In genomic region chr22:23790819-23791736, GRCh38 we compare ENCODE assay signal across 16 cellular contexts. TPM values are rescaled to one million over a fixed set of nuclear protein-coding genes. Genes with fewer than 3 reads are reported as not detected.
A peak's percentile ranks its signal among the peaks of the same experiment; 100 is the strongest.
DNase-seq lines count a peak whose midpoint lies in the region; ATAC-seq and TF ChIP-seq lines count a peak whose summit lies in the region.
"Had no signal": no experiment of that assay in that cellular context is flagged by ENCODE, and none has a peak within 500 bp of the region (broad histone marks: within the 10 kb centered on the region; RNA-seq: fewer than 3 reads in every experiment).

No MANE protein-coding gene starts in this region.

- H3K27me3 ChIP-seq in AG04450 (ENCODE audit: control insufficient read depth, insufficient read depth, low read length) (no peaks in the 10 kb centered on the region), muscle layer of colon (ENCODE audit: control insufficient read depth in 1 of 2, insufficient read depth in 2 of 2, low read length in 2 of 2) (no peaks in the 10 kb centered on the region)
- no peaks in the 10 kb centered on the region for H3K27me3 ChIP-seq in CD4-positive, alpha-beta memory T cell (ENCODE audit: insufficient read depth, low read length)
- H3K27me3 ChIP-seq: ascending aorta, upper lobe of left lung had no signal

- H3K9ac ChIP-seq in muscle layer of colon (ENCODE audit: low read length) = no peak overlapping the region

- ATAC-seq in GM21619 (IDR thresholded peaks at IDR 0.05; ENCODE audit: unreplicated experiment) (no peak), GM21390 (IDR thresholded peaks at IDR 0.05; ENCODE audit: unreplicated experiment) (no peak)
- ATAC-seq: natural killer cell had no signal

- H3K36me3 Mint-ChIP-seq in CD4-positive, alpha-beta memory T cell = peaks cover 14 to 45% of the 10 kb centered on the region in 2 donors

- TF ChIP-seq CTCF in AG04450 (IDR thresholded peaks at IDR 0.05; ENCODE audit: low read depth, low read length) (no peak), HEK293 (tag by site-specific recombination; IDR thresholded peaks at IDR 0.05) (no peak)

- no peak overlapping the region for H3K27ac Mint-ChIP-seq in CD4-positive, alpha-beta memory T cell
- H3K27ac Mint-ChIP-seq: natural killer cell had no signal

- intact Hi-C loops in CD4-positive, alpha-beta memory T cell (cut with micrococcal nuclease) = no loop called here

- H3K4me1 ChIP-seq in HEK293 (ENCODE audit: control insufficient read depth, insufficient read depth, low read length) (peaks cover 9% of the 10 kb centered on the region), muscle layer of colon (ENCODE audit: insufficient read depth, low read length) (peaks cover 48% of the 10 kb centered on the region)
- peaks cover 34% of the 10 kb centered on the region for H3K4me1 ChIP-seq in CD4-positive, alpha-beta memory T cell (ENCODE audit: insufficient read depth, low read length)

- no peaks in the 10 kb centered on the region for H3K27me3 Mint-ChIP-seq in CD4-positive, alpha-beta memory T cell

- POLR2A ChIA-PET in AG04450 (lab: Yijun Ruan, JAX) (no interaction called here), HEK293 (lab: Yijun Ruan, JAX) (no interaction called here)
- POLR2A ChIA-PET in CD4-positive, alpha-beta memory T cell (lab: Charles Lee; ENCODE audit: partially characterized antibody) = no interaction called here

- H3K4me3 ChIP-seq in AG04450 (ENCODE audit: low read depth, low read length) = no peak overlapping the region
- no peak overlapping the region for H3K4me3 ChIP-seq in HEK293 (ENCODE audit: low read depth, low read length)
- H3K4me3 ChIP-seq in muscle layer of colon (ENCODE audit: low read depth in 1 of 2, low read length in 2 of 2) = no peak overlapping the region
- no peak overlapping the region for H3K4me3 ChIP-seq in CD4-positive, alpha-beta memory T cell (ENCODE audit: low read length in 2 of 2)
- H3K4me3 ChIP-seq: ascending aorta, upper lobe of left lung had no signal

- H3K36me3 ChIP-seq in HEK293 (ENCODE audit: control insufficient read depth in 2 of 2, insufficient read depth in 1 of 2, low read length in 2 of 2) (peaks cover 38 to 56% of the 10 kb centered on the region in 2 experiments), muscle layer of colon (ENCODE audit: insufficient read depth, low read length) (peaks cover 30% of the 10 kb centered on the region)
- H3K36me3 ChIP-seq in CD4-positive, alpha-beta memory T cell (ENCODE audit: insufficient read depth, low read length) = peaks cover 21% of the 10 kb centered on the region

- H3K27ac ChIP-seq in AG04450 (ENCODE audit: low read depth, low read length) (peak overlapping the region; percentile 61), HEK293 (ENCODE audit: extremely low read depth, low read depth, low read length) (0 out of 2 replicates have a peak overlapping the region, but pooled peaks have one; percentile 30), muscle layer of colon (ENCODE audit: low read depth, low read length) (peak overlapping the region; percentile 47)
- no peak overlapping the region for H3K27ac ChIP-seq in CD4-positive, alpha-beta memory T cell (ENCODE audit: low read depth, low read length)
- H3K27ac ChIP-seq: ascending aorta, upper lobe of left lung had no signal

- peaks cover 19 to 47% (median 33%) of the 10 kb centered on the region in 4 donors for H3K4me1 Mint-ChIP-seq in CD4-positive, alpha-beta memory T cell

- H3K9me3 ChIP-seq in AG04450 (ENCODE audit: control insufficient read depth, insufficient read depth, low read length) (no peaks in the 10 kb centered on the region), HEK293 (ENCODE audit: control insufficient read depth, insufficient read depth, low read depth, low read length) (no peaks in the 10 kb centered on the region), muscle layer of colon (ENCODE audit: low read length) (no peaks in the 10 kb centered on the region)
- H3K9me3 ChIP-seq in CD4-positive, alpha-beta memory T cell (ENCODE audit: control insufficient read depth in 1 of 2, low read length in 2 of 2) = no peaks in the 10 kb centered on the region
- H3K9me3 ChIP-seq: ascending aorta, upper lobe of left lung had no signal

- no peak overlapping the region for H3K4me3 Mint-ChIP-seq in CD4-positive, alpha-beta memory T cell
- H3K4me3 Mint-ChIP-seq: natural killer cell had no signal

- CTCF ChIA-PET in AG04450 (lab: Charles Lee) (no interaction called here), HEK293 (lab: Yijun Ruan, JAX) (no interaction called here)
- CTCF ChIA-PET in CD4-positive, alpha-beta memory T cell (lab: Charles Lee; ENCODE audit: partially characterized antibody) = no interaction called here

- H3K9me3 Mint-ChIP-seq in CD4-positive, alpha-beta memory T cell = no peaks in the 10 kb centered on the region
- H3K9me3 Mint-ChIP-seq: natural killer cell had no signal

- DNase-seq in AG04450 (ENCODE audit: low read depth, low spot score) (no peak), epidermal melanocyte (ENCODE audit: insufficient read length, low spot score) (peak; percentile 39), hepatic stellate cell (ENCODE audit: low spot score) (no peak)
- no peak for DNase-seq in CD4-positive, alpha-beta memory T cell
- DNase-seq: GDM1, islet precursor cell, natural killer cell, small intestine, upper lobe of left lung had no signal

TF ChIP-seq in HEK293, 187 proteins besides CTCF, POLR2A, EP300 and RAD21 (continues in another document):
- no peak for TF ChIP-seq ZNF239 (tag by site-specific recombination; IDR thresholded peaks at IDR 0.05)
- TF ChIP-seq ZNF785 (tag by site-specific recombination; IDR thresholded peaks at IDR 0.05) = no peak
- TF ChIP-seq, protein P1, sequence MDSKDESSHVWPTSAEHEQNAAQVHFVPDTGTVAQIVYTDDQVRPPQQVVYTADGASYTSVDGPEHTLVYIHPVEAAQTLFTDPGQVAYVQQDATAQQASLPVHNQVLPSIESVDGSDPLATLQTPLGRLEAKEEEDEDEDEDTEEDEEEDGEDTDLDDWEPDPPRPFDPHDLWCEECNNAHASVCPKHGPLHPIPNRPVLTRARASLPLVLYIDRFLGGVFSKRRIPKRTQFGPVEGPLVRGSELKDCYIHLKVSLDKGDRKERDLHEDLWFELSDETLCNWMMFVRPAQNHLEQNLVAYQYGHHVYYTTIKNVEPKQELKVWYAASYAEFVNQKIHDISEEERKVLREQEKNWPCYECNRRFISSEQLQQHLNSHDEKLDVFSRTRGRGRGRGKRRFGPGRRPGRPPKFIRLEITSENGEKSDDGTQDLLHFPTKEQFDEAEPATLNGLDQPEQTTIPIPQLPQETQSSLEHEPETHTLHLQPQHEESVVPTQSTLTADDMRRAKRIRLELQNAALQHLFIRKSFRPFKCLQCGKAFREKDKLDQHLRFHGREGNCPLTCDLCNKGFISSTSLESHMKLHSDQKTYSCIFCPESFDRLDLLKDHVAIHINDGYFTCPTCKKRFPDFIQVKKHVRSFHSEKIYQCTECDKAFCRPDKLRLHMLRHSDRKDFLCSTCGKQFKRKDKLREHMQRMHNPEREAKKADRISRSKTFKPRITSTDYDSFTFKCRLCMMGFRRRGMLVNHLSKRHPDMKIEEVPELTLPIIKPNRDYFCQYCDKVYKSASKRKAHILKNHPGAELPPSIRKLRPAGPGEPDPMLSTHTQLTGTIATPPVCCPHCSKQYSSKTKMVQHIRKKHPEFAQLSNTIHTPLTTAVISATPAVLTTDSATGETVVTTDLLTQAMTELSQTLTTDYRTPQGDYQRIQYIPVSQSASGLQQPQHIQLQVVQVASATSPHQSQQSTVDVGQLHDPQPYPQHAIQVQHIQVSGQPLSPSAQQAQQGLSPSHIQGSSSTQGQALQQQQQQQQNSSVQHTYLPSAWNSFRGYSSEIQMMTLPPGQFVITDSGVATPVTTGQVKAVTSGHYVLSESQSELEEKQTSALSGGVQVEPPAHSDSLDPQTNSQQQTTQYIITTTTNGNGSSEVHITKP (tag by site-specific recombination; IDR thresholded peaks at IDR 0.05) = no peak
- TF ChIP-seq, protein P2, sequence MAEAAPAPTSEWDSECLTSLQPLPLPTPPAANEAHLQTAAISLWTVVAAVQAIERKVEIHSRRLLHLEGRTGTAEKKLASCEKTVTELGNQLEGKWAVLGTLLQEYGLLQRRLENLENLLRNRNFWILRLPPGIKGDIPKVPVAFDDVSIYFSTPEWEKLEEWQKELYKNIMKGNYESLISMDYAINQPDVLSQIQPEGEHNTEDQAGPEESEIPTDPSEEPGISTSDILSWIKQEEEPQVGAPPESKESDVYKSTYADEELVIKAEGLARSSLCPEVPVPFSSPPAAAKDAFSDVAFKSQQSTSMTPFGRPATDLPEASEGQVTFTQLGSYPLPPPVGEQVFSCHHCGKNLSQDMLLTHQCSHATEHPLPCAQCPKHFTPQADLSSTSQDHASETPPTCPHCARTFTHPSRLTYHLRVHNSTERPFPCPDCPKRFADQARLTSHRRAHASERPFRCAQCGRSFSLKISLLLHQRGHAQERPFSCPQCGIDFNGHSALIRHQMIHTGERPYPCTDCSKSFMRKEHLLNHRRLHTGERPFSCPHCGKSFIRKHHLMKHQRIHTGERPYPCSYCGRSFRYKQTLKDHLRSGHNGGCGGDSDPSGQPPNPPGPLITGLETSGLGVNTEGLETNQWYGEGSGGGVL (tag by site-specific recombination; IDR thresholded peaks at IDR 0.05) = no peak
- no peak for TF ChIP-seq ZNF10 (tag by site-specific recombination; IDR thresholded peaks at IDR 0.05)
- no peak for TF ChIP-seq ZNF843 (tag by site-specific recombination; IDR thresholded peaks at IDR 0.05)

RNA-seq across cellular contexts. Expression of gene SMARCB1, which starts 4.3 kb away (rescaled TPM):
- 155 and 180 TPM in 2 replicates for polyA plus RNA-seq in AG04450 (2011; rRNA removed)
- polyA minus RNA-seq in AG04450 (2011; rRNA and poly(A)+ RNA removed) = 58.8 and 65.3 TPM in 2 replicates
- 10 to 100 TPM; 41.2 to 42.3 TPM for total RNA-seq in CD4-positive, alpha-beta memory T cell
- polyA plus RNA-seq in CD4-positive, alpha-beta memory T cell = 10 to 100 TPM; 36.6 to 46.0 TPM

RNA-seq across cellular contexts. Expression of gene MMP11, which starts 18.4 kb away (rescaled TPM):
- 5.7 and 9.0 TPM in 2 replicates for polyA plus RNA-seq in AG04450 (2011; rRNA removed)
- polyA minus RNA-seq in AG04450 (2011; rRNA and poly(A)+ RNA removed) = 4.7 and 9.7 TPM in 2 replicates
- total RNA-seq in CD4-positive, alpha-beta memory T cell = 1 to 10 TPM in 1 of 2 experiments, under 1 TPM in 1; 0.79 to 1.6 TPM
- polyA plus RNA-seq in CD4-positive, alpha-beta memory T cell = 1 to 10 TPM; 1.0 to 1.1 TPM

RNA-seq across cellular contexts. Expression of gene CHCHD10, which starts 23.3 kb away (rescaled TPM):
- 10.1 and 16.9 TPM in 2 replicates for polyA plus RNA-seq in AG04450 (2011; rRNA removed)
- 14.2 and 34.2 TPM in 2 replicates for polyA minus RNA-seq in AG04450 (2011; rRNA and poly(A)+ RNA removed)
- total RNA-seq in CD4-positive, alpha-beta memory T cell = 10 to 100 TPM; 44.7 to 45.9 TPM
- 10 to 100 TPM; 16.3 to 33.1 TPM for polyA plus RNA-seq in CD4-positive, alpha-beta memory T cell

RNA-seq across cellular contexts. Expression of gene C22orf15, which starts 28.3 kb away (rescaled TPM):
- polyA plus RNA-seq in AG04450 (2011; rRNA removed) = 2.1 and 2.9 TPM in 2 replicates
- polyA minus RNA-seq in AG04450 (2011; rRNA and poly(A)+ RNA removed) = 0.78 and 2.0 TPM in 2 replicates
- 1 to 10 TPM; 1.5 to 1.9 TPM for total RNA-seq in CD4-positive, alpha-beta memory T cell
- 1 to 10 TPM in 1 of 2 donors, under 1 TPM in 1; 0.34 to 1.2 TPM for polyA plus RNA-seq in CD4-positive, alpha-beta memory T cell
- total RNA-seq: ascending aorta, HT-29, natural killer cell, NCI-H460 had no signal

RNA-seq across cellular contexts. Expression of gene VPREB3, which starts 36.9 kb away (rescaled TPM):
- not detected in 2 replicates for polyA plus RNA-seq in AG04450 (2011; rRNA removed)
- polyA minus RNA-seq in AG04450 (2011; rRNA and poly(A)+ RNA removed) = not detected in 2 replicates
- total RNA-seq in CD4-positive, alpha-beta memory T cell = not detected
- 1 to 10 TPM; 1.2 to 5.5 TPM for polyA plus RNA-seq in CD4-positive, alpha-beta memory T cell
- total RNA-seq: ascending aorta, HT-29, natural killer cell, NCI-H460 had no signal
